In the genomic region with DNA sequence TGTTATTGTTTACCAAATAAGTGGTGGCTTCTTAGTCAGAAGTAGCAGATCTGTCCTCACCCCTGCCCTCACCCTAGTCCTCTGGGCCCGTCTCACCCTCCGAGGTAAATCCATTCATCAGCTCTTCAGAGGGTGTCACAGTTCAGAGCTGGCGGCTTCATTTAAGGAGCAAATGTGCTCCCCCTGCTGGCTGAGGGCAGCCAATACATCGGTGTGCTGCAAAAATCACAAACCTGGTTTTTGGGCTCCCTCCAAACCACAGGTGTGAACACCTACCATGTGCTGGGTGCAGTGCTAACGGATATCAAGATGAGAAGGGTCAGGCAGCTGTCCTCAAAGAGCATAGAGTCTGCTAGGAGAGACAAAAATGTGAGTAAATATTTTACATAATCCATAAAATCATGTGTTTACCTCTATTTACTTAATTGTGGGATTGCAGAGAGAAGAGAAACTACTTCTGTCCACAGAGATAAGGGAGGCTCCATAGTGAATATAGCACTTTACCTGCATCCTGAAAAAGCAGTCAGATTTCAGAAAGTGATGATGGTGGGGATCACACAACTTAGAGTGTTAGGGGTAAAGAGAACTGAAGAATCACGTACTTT, we compare ENCODE assay signal across 8 cellular contexts. TPM values are rescaled to one million over a fixed set of nuclear protein-coding genes. Genes with fewer than 3 reads are reported as not detected.
DNase-seq lines count a peak whose midpoint lies in the region; ATAC-seq, FAIRE-seq and TF ChIP-seq lines count a peak whose summit lies in the region.

No MANE protein-coding gene starts in this region.

- H3K27me3 ChIP-seq in bronchial epithelial cell (ENCODE audit: control insufficient read depth, insufficient read depth, low read length), result peaks cover 4% of the 10 kb centered on the region

- CTCF ChIA-PET in activated B cell treated with CpG ODN at 0.5 μM for 24 hours (lab: Charles Lee), result interaction anchor here (0.7 to 1.5 kb wide), 8 partner anchors 9 to 131 kb away, joined by 3 to 6 read pairs (median 4); partner anchors contain the start of gene R3HCC1L

- H3K9me3 Mint-ChIP-seq in activated B cell treated with CpG ODN at 0.5 μM for 24 hours, result no peaks in the 10 kb centered on the region

- no peaks in the 10 kb centered on the region for H3K36me3 Mint-ChIP-seq in activated B cell treated with CpG ODN at 0.5 μM for 24 hours (ENCODE audit: low read depth)

- TF ChIP-seq CTCF in activated B cell treated with CpG ODN at 0.5 μM for 24 hours (IDR thresholded peaks at IDR 0.05) (peak; percentile 26), bronchial epithelial cell (IDR thresholded peaks at IDR 0.05; ENCODE audit: insufficient read depth, low read length, severe bottlenecking) (peak; percentile 90)

- intact Hi-C loops in activated B cell treated with CpG ODN at 0.5 μM for 24 hours (cut with micrococcal nuclease), result loop anchor here (1.0 kb wide), 3 partner anchors 132 to 287 kb away; no protein-coding TSS in a partner anchor

- no peaks in the 10 kb centered on the region for H3K4me1 Mint-ChIP-seq in activated B cell treated with CpG ODN at 0.5 μM for 24 hours

- no peak overlapping the region for H3K27ac Mint-ChIP-seq in activated B cell treated with CpG ODN at 0.5 μM for 24 hours

- FAIRE-seq in H54 (lab: Jason Lieb, UNC), result no peak
- FAIRE-seq in bronchial epithelial cell (lab: Jason Lieb, UNC), result peak; percentile 13

- no peak for TF ChIP-seq POLR2A in H54 (IDR thresholded peaks at IDR 0.05; ENCODE audit: low read depth, low read length)

- H3K4me3 ChIP-seq in bronchial epithelial cell (ENCODE audit: low read depth, low read length), result no peak overlapping the region

- DNase-seq in COR-L47 (lab: John Stamatoyannopoulos, UW), result peak; percentile 24
- peak; percentile 64 for DNase-seq in H54 (ENCODE audit: insufficient read length, low spot score)
- DNase-seq in NCI-H2107 treated with DMSO at 0.1 percent for 48 hours (lab: John Stamatoyannopoulos, UW; ENCODE audit: unreplicated experiment), result peak; percentile 46
- no peak for DNase-seq in activated B cell treated with CpG ODN at 0.5 μM for 24 hours
- peak; percentile 63 for DNase-seq in bronchial epithelial cell (ENCODE audit: low read depth)
- DNase-seq in kidney tubule cell (ENCODE audit: low spot score), result peak; percentile 72
- peak; percentile 64 for DNase-seq in stimulated activated CD4-positive, alpha-beta T cell treated with anti-CD3 and anti-CD28 coated beads, Interleukin-4, amount 100 ng/mL, for 24 hours

- POLR2A ChIA-PET in activated B cell treated with CpG ODN at 0.5 μM for 24 hours (lab: Charles Lee), result no interaction called here

- no peaks in the 10 kb centered on the region for H3K36me3 ChIP-seq in bronchial epithelial cell (ENCODE audit: control insufficient read depth, insufficient read depth, low read length)

- peaks cover 27% of the 10 kb centered on the region for H3K27me3 Mint-ChIP-seq in activated B cell treated with CpG ODN at 0.5 μM for 24 hours

- ATAC-seq in activated B cell treated with CpG ODN at 0.5 μM for 24 hours (ENCODE audit: low read depth) (peak; percentile 75), GM19324 (IDR thresholded peaks at IDR 0.05; ENCODE audit: low FRiP score, unreplicated experiment) (no peak)

- no peak overlapping the region for H3K4me3 Mint-ChIP-seq in activated B cell treated with CpG ODN at 0.5 μM for 24 hours

RNA-seq across cellular contexts. Expression of gene CRTAC1, which starts 15.5 kb away (rescaled TPM):
- total RNA-seq in activated B cell treated with CpG ODN at 0.5 μM for 24 hours (not detected in 2 replicates), bronchial epithelial cell (not detected in 2 replicates)
